Comparison of ENCODE assay signal across 8 cellular contexts in the genomic region with DNA sequence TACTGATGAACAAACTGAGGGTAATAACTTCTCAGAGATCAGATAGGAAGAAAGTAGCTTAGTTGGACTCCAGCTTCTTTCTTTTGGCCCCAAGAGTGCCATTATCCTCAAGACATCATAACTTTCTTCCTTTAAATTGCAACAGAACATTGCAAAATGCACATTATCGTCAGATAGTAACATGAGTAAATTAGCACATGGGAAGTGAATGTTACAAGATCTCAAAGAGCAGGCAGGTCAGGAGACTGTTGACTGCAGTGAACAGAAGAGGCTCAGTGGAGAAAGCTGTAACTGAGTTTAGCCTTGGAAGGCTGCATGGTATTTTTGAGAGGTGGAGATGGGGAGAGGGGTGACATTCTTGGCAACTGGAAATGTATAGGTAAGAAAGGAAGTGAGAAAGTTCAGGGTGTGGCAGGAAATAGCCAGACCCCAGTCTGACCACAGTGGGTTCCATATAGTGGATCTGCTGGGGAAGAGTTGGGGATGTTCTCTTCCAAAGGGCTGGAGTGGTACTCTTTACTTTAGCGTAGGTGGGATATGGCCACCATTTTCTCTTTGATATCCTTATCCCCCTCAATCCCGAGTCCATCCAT.
A peak's percentile ranks its signal among the peaks of the same experiment; 100 is the strongest.
DNase-seq lines count a peak whose midpoint lies in the region; ATAC-seq and TF ChIP-seq lines count a peak whose summit lies in the region.

No MANE protein-coding gene starts in this region.

- H3K9me2 ChIP-seq in Loucy (replicated peaks; ENCODE audit: low read depth, low read length), result no peaks in the 10 kb centered on the region

- H3K36me3 Mint-ChIP-seq in CD8-positive, alpha-beta T cell, result no peaks in the 10 kb centered on the region
- H3K36me3 Mint-ChIP-seq in activated naive CD8-positive, alpha-beta T cell treated with anti-CD3 and anti-CD28 coated beads, Interleukin-2, amount 10 ng/mL, durations not matched to agents 7 days and 5 days, result peaks cover 13% of the 10 kb centered on the region
- no peaks in the 10 kb centered on the region for H3K36me3 Mint-ChIP-seq in naive B cell

- no peak overlapping the region for H3K27ac ChIP-seq in CD8-positive, alpha-beta T cell (ENCODE audit: low read depth, low read length)

- no peaks in the 10 kb centered on the region for H3K79me2 ChIP-seq in Loucy (ENCODE audit: insufficient read depth, low read length)

- TF ChIP-seq CTCF in CD8-positive, alpha-beta T cell (IDR thresholded peaks at IDR 0.05), result no peak
- TF ChIP-seq CTCF in Loucy (conservative IDR thresholded peaks at IDR 0.05; ENCODE audit: low read length), result no peak

- peak in 1 of 7 experiments; percentile 52 for DNase-seq in CD8-positive, alpha-beta T cell
- no peak for DNase-seq in activated naive CD8-positive, alpha-beta T cell treated with anti-CD3 and anti-CD28 coated beads, Interleukin-2, amount 10 ng/mL, durations not matched to agents 7 days and 5 days
- no peak for DNase-seq in naive B cell
- no peak for DNase-seq in ecto neural progenitor cell (ENCODE audit: low spot score)

- no peaks in the 10 kb centered on the region for H4K20me1 ChIP-seq in Loucy (ENCODE audit: insufficient read depth, low read length, poor library complexity, severe bottlenecking)

- no peaks in the 10 kb centered on the region for H3K9me3 ChIP-seq in CD8-positive, alpha-beta T cell (ENCODE audit: low read length)
- H3K9me3 ChIP-seq in Loucy (ENCODE audit: insufficient read depth, low read depth, low read length), result no peaks in the 10 kb centered on the region

- H3K4me3 ChIP-seq in CD8-positive, alpha-beta T cell (ENCODE audit: low read depth, low read length), result peak overlapping the region; percentile 20
- peak overlapping the region; percentile 43 for H3K4me3 ChIP-seq in Loucy (ENCODE audit: low read length, poor library complexity, severe bottlenecking)

- peak overlapping the region; percentile 87 for H3K27ac Mint-ChIP-seq in CD8-positive, alpha-beta T cell
- peak overlapping the region; percentile 84 for H3K27ac Mint-ChIP-seq in activated naive CD8-positive, alpha-beta T cell treated with anti-CD3 and anti-CD28 coated beads, Interleukin-2, amount 10 ng/mL, durations not matched to agents 7 days and 5 days
- H3K27ac Mint-ChIP-seq in naive B cell, result peak overlapping the region in 4 of 6 donors; percentile 7 to 78 (median 51)

- intact Hi-C loops in CD8-positive, alpha-beta T cell (cut with DNase I, micrococcal nuclease), result loop anchor here (1.0 to 2.0 kb wide), 5 partner anchors 16 to 732 kb away; no protein-coding TSS in a partner anchor

- peak overlapping the region; percentile 76 for H3K4me2 ChIP-seq in Loucy (ENCODE audit: low read depth, low read length, poor library complexity, severe bottlenecking)

- no peaks in the 10 kb centered on the region for H3K27me3 ChIP-seq in CD8-positive, alpha-beta T cell (ENCODE audit: insufficient read depth, low read length)
- H3K27me3 ChIP-seq in Loucy (ENCODE audit: insufficient read depth, low read length, poor library complexity, severe bottlenecking), result no peaks in the 10 kb centered on the region

- no peaks in the 10 kb centered on the region for H3K9me3 Mint-ChIP-seq in CD8-positive, alpha-beta T cell
- peaks cover 6% of the 10 kb centered on the region for H3K9me3 Mint-ChIP-seq in activated naive CD8-positive, alpha-beta T cell treated with anti-CD3 and anti-CD28 coated beads, Interleukin-2, amount 10 ng/mL, durations not matched to agents 7 days and 5 days
- peaks cover 0 to 5% (median 4%) of the 10 kb centered on the region in 7 donors for H3K9me3 Mint-ChIP-seq in naive B cell

- CTCF ChIA-PET in CD8-positive, alpha-beta T cell (lab: Charles Lee), result interaction anchor here (1.0 to 1.5 kb wide), 6 partner anchors 32 to 728 kb away, joined by 3 to 4 read pairs (median 3); a partner anchor contains a TSS

- POLR2A ChIA-PET in CD8-positive, alpha-beta T cell (lab: Charles Lee), result interaction anchor here (0.6 to 5.2 kb wide), 9 partner anchors 9 to 826 kb away, joined by 3 to 66 read pairs (median 4); a partner anchor contains a TSS
- POLR2A ChIA-PET in activated naive CD8-positive, alpha-beta T cell treated with anti-CD3 and anti-CD28 coated beads, Interleukin-2, amount 10 ng/mL, durations not matched to agents 7 days and 5 days (lab: Charles Lee), result interaction anchor here (0.6 to 1.5 kb wide), 9 partner anchors 16 to 547 kb away, joined by 3 to 5 read pairs (median 3); a partner anchor contains a TSS

- H3K4me1 Mint-ChIP-seq in CD8-positive, alpha-beta T cell (ENCODE audit: low read depth), result peaks cover 76% of the 10 kb centered on the region
- H3K4me1 Mint-ChIP-seq in activated naive CD8-positive, alpha-beta T cell treated with anti-CD3 and anti-CD28 coated beads, Interleukin-2, amount 10 ng/mL, durations not matched to agents 7 days and 5 days, result peaks cover 68% of the 10 kb centered on the region
- H3K4me1 Mint-ChIP-seq in naive B cell, result peaks cover 62 to 76% (median 73%) of the 10 kb centered on the region in 3 donors

- ATAC-seq in CD8-positive, alpha-beta T cell, result no peak
- ATAC-seq in activated naive CD8-positive, alpha-beta T cell treated with anti-CD3 and anti-CD28 coated beads, Interleukin-2, amount 10 ng/mL, durations not matched to agents 7 days and 5 days (ENCODE audit: low read depth), result peak; percentile 8
- ATAC-seq in naive B cell (ENCODE audit: low read depth in 2 of 2), result no peak
- no peak for ATAC-seq in GM19463 (IDR thresholded peaks at IDR 0.05; ENCODE audit: unreplicated experiment)
- no peak for ATAC-seq in GM19467 (IDR thresholded peaks at IDR 0.05; ENCODE audit: unreplicated experiment)
- no peak for ATAC-seq in GM21515 (IDR thresholded peaks at IDR 0.05; ENCODE audit: unreplicated experiment)

- H3K9ac ChIP-seq in Loucy (ENCODE audit: low read depth, low read length, poor library complexity, severe bottlenecking), result peak overlapping the region; percentile 3

- no peaks in the 10 kb centered on the region for H3K36me3 ChIP-seq in CD8-positive, alpha-beta T cell (ENCODE audit: insufficient read depth, low read length)
- no peaks in the 10 kb centered on the region for H3K36me3 ChIP-seq in Loucy (ENCODE audit: insufficient read depth, low read length)

- H3K4me1 ChIP-seq in CD8-positive, alpha-beta T cell (ENCODE audit: insufficient read depth, low read length), result peaks cover 66% of the 10 kb centered on the region
- H3K4me1 ChIP-seq in Loucy (ENCODE audit: insufficient read depth, low read length, poor library complexity, severe bottlenecking), result peaks cover 68% of the 10 kb centered on the region

- peak overlapping the region; percentile 53 for H3K4me3 Mint-ChIP-seq in CD8-positive, alpha-beta T cell
- peak overlapping the region; percentile 69 for H3K4me3 Mint-ChIP-seq in activated naive CD8-positive, alpha-beta T cell treated with anti-CD3 and anti-CD28 coated beads, Interleukin-2, amount 10 ng/mL, durations not matched to agents 7 days and 5 days
- peak overlapping the region; percentile 7 to 73 (median 48) for H3K4me3 Mint-ChIP-seq in naive B cell

- no peak overlapping the region for H2AFZ ChIP-seq in Loucy (ENCODE audit: low read length)

- H3K27me3 Mint-ChIP-seq in CD8-positive, alpha-beta T cell (ENCODE audit: low read depth), result no peaks in the 10 kb centered on the region
- H3K27me3 Mint-ChIP-seq in activated naive CD8-positive, alpha-beta T cell treated with anti-CD3 and anti-CD28 coated beads, Interleukin-2, amount 10 ng/mL, durations not matched to agents 7 days and 5 days, result peaks cover 3% of the 10 kb centered on the region
- H3K27me3 Mint-ChIP-seq in naive B cell, result peaks cover 0 to 6% (median 0%) of the 10 kb centered on the region in 3 donors

- peaks cover 13% of the 10 kb centered on the region; the same call in 1 of the 2 replicates for H3F3A ChIP-seq in Loucy (ENCODE audit: low read depth)
